Comparison of ENCODE assay signal across 16 cellular contexts in the genomic region with DNA sequence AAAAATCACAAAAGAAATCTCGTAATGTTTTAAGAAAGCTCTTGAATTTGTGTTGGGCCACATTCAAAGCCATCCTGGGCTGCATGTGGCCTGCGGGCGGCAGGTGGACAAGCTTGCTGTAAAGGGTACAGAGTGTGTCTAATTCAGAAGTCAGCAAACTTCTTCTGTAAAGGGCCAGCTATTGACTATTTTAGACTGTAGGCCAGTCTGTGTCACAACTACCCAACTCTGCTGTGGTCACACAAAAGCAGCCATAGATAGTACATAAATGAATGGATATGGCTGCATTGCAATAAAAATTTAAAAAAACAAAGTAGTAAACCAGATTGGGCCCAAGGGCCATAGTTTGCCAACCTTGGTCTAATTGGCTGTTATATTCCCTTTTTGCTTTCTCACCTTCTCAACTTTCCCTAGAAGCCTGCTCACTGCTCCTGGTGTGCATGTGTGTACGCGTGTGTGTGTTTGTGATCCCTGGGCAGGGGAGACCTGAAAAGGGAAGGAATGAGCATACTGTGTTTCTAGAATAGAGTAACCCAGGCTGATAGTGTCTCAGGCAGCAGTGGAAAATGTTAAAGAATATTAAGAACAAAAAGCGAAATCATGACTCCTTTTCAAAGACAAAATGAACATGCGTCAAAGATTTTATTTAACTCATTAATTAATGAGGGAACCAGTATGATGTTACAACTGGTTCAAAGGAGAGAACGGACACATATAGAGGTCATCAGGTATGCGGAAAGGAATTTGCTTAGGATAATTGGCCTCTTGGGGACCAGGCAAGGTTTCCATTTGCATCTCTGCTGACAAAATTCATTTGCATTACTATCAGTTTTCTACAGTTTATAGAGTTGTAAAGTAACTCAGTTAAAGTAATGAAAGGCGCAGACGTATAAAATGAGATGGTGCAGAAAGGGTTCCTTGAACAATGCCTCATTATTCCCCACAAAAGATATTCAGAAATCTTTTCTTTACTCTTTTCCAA.
"Had no signal": no experiment of that assay in that cellular context is flagged by ENCODE, and none has a peak within 500 bp of the region (broad histone marks: within the 10 kb centered on the region; RNA-seq: fewer than 3 reads in every experiment).

No MANE protein-coding gene starts in this region.

- H3K27ac ChIP-seq: brain microvascular endothelial cell, neutrophil, vagina had no signal

- H3K27me3 ChIP-seq: brain microvascular endothelial cell, neutrophil, vagina had no signal

- H3K36me3 ChIP-seq: neutrophil, vagina had no signal

- H3K4me1 ChIP-seq: vagina had no signal

- H3K9me3 ChIP-seq: neutrophil, vagina had no signal

- ATAC-seq: activated T-cell treated with anti-CD3 and anti-CD28 coated beads, Interleukin-2, amount 50 U/mL, for 4 hours; naive thymus-derived CD4-positive, alpha-beta T cell had no signal

- H3K36me3 Mint-ChIP-seq: activated CD4-positive, alpha-beta memory T cell treated with anti-CD3 and anti-CD28 coated beads for 36 hours; activated naive CD8-positive, alpha-beta T cell treated with anti-CD3 and anti-CD28 coated beads for 36 hours had no signal

- H3K9me3 Mint-ChIP-seq: activated naive CD8-positive, alpha-beta T cell treated with anti-CD3 and anti-CD28 coated beads for 36 hours; activated T-cell treated with anti-CD3 and anti-CD28 coated beads, Interleukin-2, amount 50 U/mL, for 4 hours had no signal

- H3K27ac Mint-ChIP-seq: activated CD4-positive, alpha-beta memory T cell treated with anti-CD3 and anti-CD28 coated beads for 36 hours; activated naive CD8-positive, alpha-beta T cell treated with anti-CD3 and anti-CD28 coated beads for 36 hours; naive thymus-derived CD4-positive, alpha-beta T cell had no signal

- H3K4me1 Mint-ChIP-seq: activated naive CD8-positive, alpha-beta T cell treated with anti-CD3 and anti-CD28 coated beads for 36 hours had no signal

- H3K27me3 Mint-ChIP-seq: activated CD4-positive, alpha-beta memory T cell treated with anti-CD3 and anti-CD28 coated beads for 36 hours had no signal

- DNase-seq: activated CD4-positive, alpha-beta memory T cell treated with anti-CD3 and anti-CD28 coated beads for 36 hours; activated CD4-positive, alpha-beta T cell treated with anti-CD3 and anti-CD28 coated beads for 1 hour; activated gamma-delta T cell; activated naive CD8-positive, alpha-beta T cell treated with anti-CD3 and anti-CD28 coated beads for 36 hours; activated T-cell treated with anti-CD3 and anti-CD28 coated beads, Interleukin-2, amount 50 U/mL, for 4 hours; brain microvascular endothelial cell; cerebellar nuclear complex; dermis blood vessel endothelial cell; islet precursor cell; midbrain; naive thymus-derived CD4-positive, alpha-beta T cell; posterior cingulate gyrus; stimulated activated CD4-positive, alpha-beta T cell treated with anti-CD3 and anti-CD28 coated beads, Interleukin-15, amount 100 ng/mL, for 24 hours; stimulated activated CD4-positive, alpha-beta T cell treated with anti-CD3 and anti-CD28 coated beads, Interleukin-4, amount 100 ng/mL, for 4 hours had no signal

- H3K4me3 Mint-ChIP-seq: activated CD4-positive, alpha-beta memory T cell treated with anti-CD3 and anti-CD28 coated beads for 36 hours; activated naive CD8-positive, alpha-beta T cell treated with anti-CD3 and anti-CD28 coated beads for 36 hours; activated T-cell treated with anti-CD3 and anti-CD28 coated beads, Interleukin-2, amount 50 U/mL, for 4 hours; naive thymus-derived CD4-positive, alpha-beta T cell had no signal

- H3K4me3 ChIP-seq: vagina had no signal
